Comparison of ENCODE assay signal across 8 cellular contexts in genomic region chr1:109493805-109494539, GRCh38. TPM values are rescaled to one million over a fixed set of nuclear protein-coding genes. Genes with fewer than 3 reads are reported as not detected.
DNase-seq lines count a peak whose midpoint lies in the region; ATAC-seq and TF ChIP-seq lines count a peak whose summit lies in the region.

Gene CYB561D1, plus strand, starts transcription at chr1:109494094. Its CDS starts 46 bp downstream, at chr1:109494140.

- H3K36me3 Mint-ChIP-seq in dendritic cell treated with granulocyte-macrophage colony-stimulating factor and Interleukin-4, amounts not matched to agents 40 ng/mL and 50 ng/mL, for 4 days (ENCODE audit: low read depth): peaks cover 50% of the 10 kb centered on the region

- DNase-seq in C1 segment of cervical spinal cord (lab: John Stamatoyannopoulos, UW): peak; percentile 56 to 87 (median 75)
- DNase-seq in NCI-H524 treated with DMSO at 0.1 percent for 48 hours (lab: John Stamatoyannopoulos, UW): peak; percentile 6
- DNase-seq in activated CD4-positive, alpha-beta T cell treated with anti-CD3 and anti-CD28 coated beads, Interleukin-2, amount 50 U/mL, for 1 hour: peak; percentile 87
- peak; percentile 78 to 96 for DNase-seq in lower leg skin (ENCODE audit: low spot score in 2 of 2)
- peak; percentile 87 for DNase-seq in stimulated activated CD4-positive, alpha-beta T cell treated with anti-CD3 and anti-CD28 coated beads, Interleukin-4, amount 100 ng/mL, for 48 hours (ENCODE audit: low read depth in 2 of 2)

- no peak for TF ChIP-seq POLR2A in lower leg skin (IDR thresholded peaks at IDR 0.05)

- H3K27ac Mint-ChIP-seq in dendritic cell treated with granulocyte-macrophage colony-stimulating factor and Interleukin-4, amounts not matched to agents 40 ng/mL and 50 ng/mL, for 4 days: peak within 1 kb of the TSS; percentile 91

- ATAC-seq in GM19043 (IDR thresholded peaks at IDR 0.05; ENCODE audit: low read depth, unreplicated experiment): peak; percentile 90
- peak; percentile 92 for ATAC-seq in HG03354 (IDR thresholded peaks at IDR 0.05; ENCODE audit: poor library complexity, severe bottlenecking, unreplicated experiment)

- H3K9me3 Mint-ChIP-seq in dendritic cell treated with granulocyte-macrophage colony-stimulating factor and Interleukin-4, amounts not matched to agents 40 ng/mL and 50 ng/mL, for 4 days: no peaks in the 10 kb centered on the region

- H3K4me3 Mint-ChIP-seq in dendritic cell treated with granulocyte-macrophage colony-stimulating factor and Interleukin-4, amounts not matched to agents 40 ng/mL and 50 ng/mL, for 4 days: peak within 1 kb of the TSS; percentile 96

- H3K4me1 Mint-ChIP-seq in dendritic cell treated with granulocyte-macrophage colony-stimulating factor and Interleukin-4, amounts not matched to agents 40 ng/mL and 50 ng/mL, for 4 days (ENCODE audit: low read depth): peaks cover 47% of the 10 kb centered on the region

- H3K4me3 ChIP-seq in lower leg skin (ENCODE audit: low read depth, poor library complexity, severe bottlenecking): peak within 1 kb of the TSS; percentile 69

- intact Hi-C loops in dendritic cell treated with granulocyte-macrophage colony-stimulating factor and Interleukin-4, amounts not matched to agents 40 ng/mL and 50 ng/mL, for 4 days (cut with micrococcal nuclease): loop anchor here (1.0 kb wide), 1 partner anchor 38 kb away; no protein-coding TSS in a partner anchor
- intact Hi-C loops in lower leg skin (cut with DNase I; ENCODE audit: low total_unique reads): loop anchor here (2.0 kb wide), 1 partner anchor 39 kb away; no protein-coding TSS in a partner anchor

- WGBS in lower leg skin, 2 donors: 0 to 2% methylated on average over 17 to 27 of the region's 44 CpGs

- peak in 1 of 3 donors; percentile 62 for TF ChIP-seq CTCF in lower leg skin (IDR thresholded peaks at IDR 0.05)

- H3K27me3 Mint-ChIP-seq in dendritic cell treated with granulocyte-macrophage colony-stimulating factor and Interleukin-4, amounts not matched to agents 40 ng/mL and 50 ng/mL, for 4 days: no peaks in the 10 kb centered on the region

RNA-seq across cellular contexts. Expression of gene CYB561D1, which starts in this region (rescaled TPM):
- 10 to 100 TPM; 11.3 to 22.7 (median 17.8) TPM for total RNA-seq in lower leg skin

Comparison
In these comparisons a context has a peak if more than half of its experiments do, and no peak if none do; other contexts are left out.
1. Peak in every context shown above with its lines: DNase-seq, ATAC-seq and H3K4me3 ChIP-seq.
2. DNase-seq: peak in every context shown above with its lines; median percentile 87 in activated CD4-positive, alpha-beta T cell treated with anti-CD3 and anti-CD28 coated beads, Interleukin-2, amount 50 U/mL, for 1 hour; 87 in lower leg skin; 87 in stimulated activated CD4-positive, alpha-beta T cell treated with anti-CD3 and anti-CD28 coated beads, Interleukin-4, amount 100 ng/mL, for 48 hours; 75 in C1 segment of cervical spinal cord; 6 in NCI-H524 treated with DMSO at 0.1 percent for 48 hours.